8 cellular contexts compared by ENCODE assay signal in the genomic region with DNA sequence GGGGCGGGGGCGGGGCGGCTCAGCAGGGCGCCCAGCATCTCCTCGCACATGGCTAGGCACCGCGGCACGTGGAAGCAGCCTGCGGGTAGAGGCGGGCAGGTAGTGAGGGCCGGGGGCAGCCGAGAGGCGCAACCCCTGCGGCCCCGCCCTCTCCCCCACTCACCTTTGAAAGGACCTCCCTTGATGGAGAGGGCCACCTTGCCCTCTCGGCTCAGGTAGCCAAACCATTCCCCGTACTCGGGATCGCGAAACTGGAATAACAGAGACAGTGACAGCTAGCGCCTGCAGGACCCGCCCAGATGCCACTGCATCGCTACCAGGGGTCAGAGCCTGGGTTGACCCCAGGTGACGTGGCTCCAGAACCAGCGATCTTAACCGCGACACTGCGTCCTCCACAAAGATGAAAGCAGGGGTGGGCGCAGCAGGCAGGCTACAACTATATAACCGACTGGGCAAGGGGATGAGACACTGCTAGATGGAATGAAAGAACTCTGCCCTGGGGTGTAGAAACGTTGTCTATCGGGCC. TPM values are rescaled to one million over a fixed set of nuclear protein-coding genes. Genes with fewer than 3 reads are reported as not detected.
DNase-seq lines count a peak whose midpoint lies in the region; ATAC-seq, FAIRE-seq and TF ChIP-seq lines count a peak whose summit lies in the region.

No MANE protein-coding gene starts in this region.

- H3K4me1 ChIP-seq in CD8-positive, alpha-beta T cell (ENCODE audit: insufficient read depth, low read length): peaks cover 11% of the 10 kb centered on the region
- H3K4me1 ChIP-seq in urinary bladder (ENCODE audit: insufficient read depth): no peaks in the 10 kb centered on the region

- POLR2A ChIA-PET in CD8-positive, alpha-beta T cell (lab: Charles Lee): interaction anchor here (1.2 to 2.0 kb wide), 2 partner anchors 12 kb away, joined by 4 to 9 read pairs; no protein-coding TSS in a partner anchor

- peak overlapping the region; percentile 19 for H3K4me3 ChIP-seq in CD8-positive, alpha-beta T cell (ENCODE audit: low read depth, low read length)
- H3K4me3 ChIP-seq in WERI-Rb-1 (ENCODE audit: low read depth, low read length): peak overlapping the region; percentile 15; the same call in 1 of the 2 replicates
- H3K4me3 ChIP-seq in urinary bladder (ENCODE audit: low read depth, low read length): peak overlapping the region; percentile 82

- no peaks in the 10 kb centered on the region for H3K27me3 ChIP-seq in CD8-positive, alpha-beta T cell (ENCODE audit: insufficient read depth, low read length)
- peaks cover 18% of the 10 kb centered on the region for H3K27me3 ChIP-seq in WERI-Rb-1 (ENCODE audit: insufficient read depth, low read depth, severe bottlenecking)

- no peaks in the 10 kb centered on the region for H3K9me3 ChIP-seq in CD8-positive, alpha-beta T cell (ENCODE audit: low read length)
- peaks cover 3% of the 10 kb centered on the region for H3K9me3 ChIP-seq in WERI-Rb-1 (ENCODE audit: severe bottlenecking)

- H3K4me1 Mint-ChIP-seq in CD8-positive, alpha-beta T cell (ENCODE audit: low read depth): peaks cover 22% of the 10 kb centered on the region
- H3K4me1 Mint-ChIP-seq in immature natural killer cell: peaks cover 9 to 16% of the 10 kb centered on the region in 2 donors

- peak overlapping the region; percentile 62 for H3K27ac Mint-ChIP-seq in CD8-positive, alpha-beta T cell
- peak overlapping the region in 4 of 6 donors; percentile 50 to 66 (median 60) for H3K27ac Mint-ChIP-seq in immature natural killer cell

- no peak for TF ChIP-seq CTCF in CD8-positive, alpha-beta T cell (IDR thresholded peaks at IDR 0.05)
- no peak for TF ChIP-seq CTCF in WERI-Rb-1 (IDR thresholded peaks at IDR 0.05; ENCODE audit: low read depth, low read length)
- no peak for TF ChIP-seq CTCF in D721Med (IDR thresholded peaks at IDR 0.05; ENCODE audit: insufficient read depth, missing control alignments)

- no peaks in the 10 kb centered on the region for H3K27me3 Mint-ChIP-seq in CD8-positive, alpha-beta T cell (ENCODE audit: low read depth)
- peaks cover 0 to 10% (median 0%) of the 10 kb centered on the region in 3 donors for H3K27me3 Mint-ChIP-seq in immature natural killer cell (ENCODE audit: low read depth in 3 of 3)

- H3K36me3 Mint-ChIP-seq in CD8-positive, alpha-beta T cell: peaks cover 22% of the 10 kb centered on the region
- peaks cover 0 to 3% (median 3%) of the 10 kb centered on the region in 3 donors for H3K36me3 Mint-ChIP-seq in immature natural killer cell

- no peak for FAIRE-seq in D721Med (lab: Jason Lieb, UNC)

- peak overlapping the region; percentile 71 for H3K4me3 Mint-ChIP-seq in CD8-positive, alpha-beta T cell
- H3K4me3 Mint-ChIP-seq in immature natural killer cell: peak overlapping the region; percentile 33 to 74 (median 73)

- intact Hi-C loops in CD8-positive, alpha-beta T cell (cut with DNase I, micrococcal nuclease): no loop called here

- ATAC-seq in CD8-positive, alpha-beta T cell: no peak
- ATAC-seq in GM21825 (IDR thresholded peaks at IDR 0.05; ENCODE audit: unreplicated experiment) (peak; percentile 8), GM19467 (IDR thresholded peaks at IDR 0.05; ENCODE audit: unreplicated experiment) (no peak)

- H3K36me3 ChIP-seq in CD8-positive, alpha-beta T cell (ENCODE audit: insufficient read depth, low read length): no peaks in the 10 kb centered on the region
- peaks cover 31% of the 10 kb centered on the region for H3K36me3 ChIP-seq in WERI-Rb-1
- H3K36me3 ChIP-seq in urinary bladder (ENCODE audit: insufficient read depth): no peaks in the 10 kb centered on the region

- 8% methylated on average over 28 of the region's 32 CpGs for WGBS in urinary bladder

- no peaks in the 10 kb centered on the region for H3K9me3 Mint-ChIP-seq in CD8-positive, alpha-beta T cell
- no peaks in the 10 kb centered on the region for H3K9me3 Mint-ChIP-seq in immature natural killer cell

- no peak for DNase-seq in CD8-positive, alpha-beta T cell
- DNase-seq in WERI-Rb-1 (no peak), immature natural killer cell (no peak), D721Med (ENCODE audit: insufficient read length, low spot score) (no peak), SKM-1 treated with dmso at 0.1 percent for 144 hours (lab: John Stamatoyannopoulos, UW; ENCODE audit: unreplicated experiment) (no peak)

- CTCF ChIA-PET in CD8-positive, alpha-beta T cell (lab: Charles Lee): interaction anchor here (1.5 to 2.8 kb wide), 2 partner anchors 10 to 12 kb away, joined by 5 to 14 read pairs; a partner anchor contains a TSS

- H3K27ac ChIP-seq in CD8-positive, alpha-beta T cell (ENCODE audit: low read depth, low read length): no peak overlapping the region
- H3K27ac ChIP-seq in WERI-Rb-1 (no peak overlapping the region), urinary bladder (ENCODE audit: low read depth) (no peak overlapping the region)

RNA-seq across cellular contexts. Expression of a gene that starts 0.6 kb away (rescaled TPM):
- 10 to 100 TPM; 34.4 to 35.3 TPM for total RNA-seq in CD8-positive, alpha-beta T cell
- polyA plus RNA-seq in immature natural killer cell (100 to 1,000 TPM in 2 of 3 donors, 10 to 100 TPM in 1; 70.6 to 126 (median 104) TPM), urinary bladder (139 TPM)
- 24.7 TPM for total RNA-seq in urinary bladder

RNA-seq across cellular contexts. Expression of a gene that starts 9.1 kb away (rescaled TPM):
- total RNA-seq in CD8-positive, alpha-beta T cell: 1 to 10 TPM; 6.2 to 6.3 TPM
- 1 to 10 TPM in 1 of 3 donors, under 1 TPM in 1, not detected in 1; 0.93 to 3.1 TPM for polyA plus RNA-seq in immature natural killer cell
- total RNA-seq in urinary bladder: 4.4 TPM
- 12.1 TPM for polyA plus RNA-seq in urinary bladder

RNA-seq across cellular contexts. Expression of a gene that starts 9.3 kb away (rescaled TPM):
- total RNA-seq in CD8-positive, alpha-beta T cell: 100 to 1,000 TPM; 432 to 440 TPM
- polyA plus RNA-seq in immature natural killer cell (100 to 1,000 TPM in 1 of 3 donors, 10 to 100 TPM in 2; 54.6 to 122 (median 75.7) TPM), urinary bladder (28.4 TPM)
- 11.6 TPM for total RNA-seq in urinary bladder

RNA-seq across cellular contexts. Expression of a gene that starts 30.9 kb away (rescaled TPM):
- total RNA-seq in CD8-positive, alpha-beta T cell: not detected
- polyA plus RNA-seq in immature natural killer cell (not detected), urinary bladder (7.7 TPM)
- total RNA-seq in urinary bladder: 0.53 TPM

RNA-seq across cellular contexts. Expression of a gene that starts 36.2 kb away (rescaled TPM):
- 10 to 100 TPM; 49.1 to 56.3 TPM for total RNA-seq in CD8-positive, alpha-beta T cell
- polyA plus RNA-seq in immature natural killer cell (10 to 100 TPM in 1 of 3 donors, 1 to 10 TPM in 2; 1.0 to 14.6 (median 2.9) TPM), urinary bladder (35.2 TPM)
- total RNA-seq in urinary bladder: 15.4 TPM

Comparison
In these comparisons a context has a peak if more than half of its experiments do, and no peak if none do; other contexts are left out.
1. H3K4me3 ChIP-seq: peak in every context shown above with its lines; median percentile 82 in urinary bladder; 19 in CD8-positive, alpha-beta T cell; 15 in WERI-Rb-1.
2. RNA of a gene that starts 9.3 kb away (total RNA-seq): 432 to 440 TPM in CD8-positive, alpha-beta T cell; 11.6 TPM in urinary bladder (single experiment); every median in the first group is over 10 times any median in the second.